ENCODE assay signal across 28 cellular contexts in the genomic region with DNA sequence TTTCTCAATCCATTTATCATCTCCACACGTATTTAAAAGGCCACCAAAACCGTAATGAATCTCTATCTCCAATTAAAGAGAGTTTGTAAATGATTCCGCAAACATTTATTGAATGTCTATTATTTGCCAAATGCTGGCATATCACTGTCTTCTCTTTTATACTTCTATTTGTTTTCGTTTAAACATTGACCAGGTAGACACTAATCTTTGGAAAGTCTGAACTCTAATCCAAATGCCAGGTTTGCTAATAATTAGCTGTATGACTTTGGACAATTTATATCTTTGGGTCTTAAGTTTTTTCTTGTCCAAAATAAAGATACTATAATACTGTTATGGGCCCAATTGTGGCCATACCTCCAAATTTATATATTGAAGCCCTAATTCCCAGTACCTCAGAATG.
"Had no signal": no experiment of that assay in that cellular context is flagged by ENCODE, and none has a peak within 500 bp of the region (broad histone marks: within the 10 kb centered on the region; RNA-seq: fewer than 3 reads in every experiment).

No MANE protein-coding gene starts in this region.

- H3K4me3 ChIP-seq: coronary artery, dorsolateral prefrontal cortex had no signal

- FAIRE-seq: astrocyte, bronchial epithelial cell, frontal cortex had no signal

- ATAC-seq: activated CD4-positive, CD25-positive, alpha-beta regulatory T cell treated with anti-CD3 and anti-CD28 coated beads, Interleukin-2, amount 50 U/mL, for 24 hours; activated CD8-positive, alpha-beta T cell treated with anti-CD3 and anti-CD28 coated beads for 36 hours; activated T-cell treated with anti-CD3 and anti-CD28 coated beads, Interleukin-2, amount 50 U/mL, for 4 hours; activated T-helper 17 cell treated with anti-CD3 and anti-CD28 coated beads, Interleukin-2, amount 50 U/mL, for 72 hours; T-helper 17 cell had no signal

- H3K27me3 ChIP-seq: brain microvascular endothelial cell had no signal

- DNase-seq: activated B cell treated with CpG ODN at 0.5 μM for 24 hours; activated CD4-positive, alpha-beta T cell treated with anti-CD3 and anti-CD28 coated beads for 48 hours; activated CD4-positive, alpha-beta T cell treated with anti-CD3 and anti-CD28 coated beads, Interleukin-2, amount 50 U/mL, for 1 hour; activated CD4-positive, alpha-beta T cell treated with anti-CD3 and anti-CD28 coated beads, Interleukin-2, amount 50 U/mL, for 48 hours; activated CD8-positive, alpha-beta memory T cell treated with anti-CD3 and anti-CD28 coated beads for 24 hours; activated CD8-positive, alpha-beta T cell treated with anti-CD3 and anti-CD28 coated beads for 36 hours; activated effector memory CD4-positive, alpha-beta T cell treated with Interleukin-2 at 50 U/mL for 16 hours; activated gamma-delta T cell treated with Interleukin-2 at 50 U/mL for 16 hours; activated naive CD4-positive, alpha-beta T cell treated with anti-CD3 and anti-CD28 coated beads, Interleukin-2, amount 50 U/mL, for 16 hours; activated naive CD4-positive, alpha-beta T cell treated with Interleukin-2 at 50 U/mL for 16 hours; activated T-cell treated with anti-CD3 and anti-CD28 coated beads, Interleukin-2, amount 50 U/mL, for 4 hours; amniotic stem cell; anterior cingulate cortex; brain microvascular endothelial cell; dorsolateral prefrontal cortex; effector memory CD4-positive, alpha-beta T cell; foreskin fibroblast; head of caudate nucleus; T-helper 1 cell; T-helper 17 cell; T1000; WERI-Rb-1 had no signal

- H3K36me3 ChIP-seq: brain microvascular endothelial cell, WERI-Rb-1 had no signal

- H3K27ac ChIP-seq: brain microvascular endothelial cell, coronary artery, dorsolateral prefrontal cortex, WERI-Rb-1 had no signal
